In genomic region chr16:88875703-88876234, GRCh38 we compare ENCODE assay signal across 29 cellular contexts. TPM values are rescaled to one million over a fixed set of nuclear protein-coding genes. Genes with fewer than 3 reads are reported as not detected.
"Had no signal": no experiment of that assay in that cellular context is flagged by ENCODE, and none has a peak within 500 bp of the region (broad histone marks: within the 10 kb centered on the region; RNA-seq: fewer than 3 reads in every experiment).

No MANE protein-coding gene starts in this region.

- H3K36me3 Mint-ChIP-seq: naive thymus-derived CD8-positive, alpha-beta T cell had no signal

- H3K36me3 ChIP-seq: colonic mucosa had no signal

- H3K9me3 Mint-ChIP-seq: dendritic cell treated with granulocyte-macrophage colony-stimulating factor and Interleukin-4, amounts not matched to agents 40 ng/mL and 50 ng/mL, for 4 days; endodermal cell; naive thymus-derived CD8-positive, alpha-beta T cell; stimulated activated naive CD8-positive, alpha-beta T cell treated with anti-CD3 and anti-CD28 coated beads, Interleukin-15, amount 100 ng/mL, for 72 hours had no signal

- ATAC-seq: esophagus mucosa; gastrocnemius medialis; left ventricle myocardium superior; lower lobe of right lung; naive thymus-derived CD8-positive, alpha-beta T cell; sciatic nerve; stimulated activated naive CD8-positive, alpha-beta T cell treated with anti-CD3 and anti-CD28 coated beads, Interleukin-15, amount 100 ng/mL, for 72 hours had no signal

- H3K27me3 ChIP-seq: gastrocnemius medialis, suprapubic skin had no signal

- H3K9me3 ChIP-seq: colonic mucosa, gastrocnemius medialis, lower lobe of right lung, suprapubic skin had no signal

- H3K4me3 Mint-ChIP-seq: dendritic cell treated with granulocyte-macrophage colony-stimulating factor and Interleukin-4, amounts not matched to agents 40 ng/mL and 50 ng/mL, for 4 days; endodermal cell; naive thymus-derived CD8-positive, alpha-beta T cell; stimulated activated naive CD8-positive, alpha-beta T cell treated with anti-CD3 and anti-CD28 coated beads, Interleukin-15, amount 100 ng/mL, for 72 hours had no signal

- DNase-seq: colonic mucosa; effector CD8-positive, alpha-beta T cell; endodermal cell; foreskin fibroblast; gastrocnemius medialis; head of caudate nucleus; left ventricle myocardium superior; lower lobe of right lung; naive thymus-derived CD8-positive, alpha-beta T cell; stimulated activated CD4-positive, alpha-beta T cell treated with anti-CD3 and anti-CD28 coated beads, Interleukin-12 subunit alpha, Interleukin-12 subunit beta, amount 100 ng/mL, for 4 hours; stimulated activated CD4-positive, alpha-beta T cell treated with anti-CD3 and anti-CD28 coated beads, Interleukin-1b, Interleukin-23, amount 100 ng/mL, for 48 hours; stimulated activated CD4-positive, alpha-beta T cell treated with anti-CD3 and anti-CD28 coated beads, Interleukin-4, amount 100 ng/mL, for 1 hour; stimulated activated CD8-positive, alpha-beta memory T cell treated with anti-CD3 and anti-CD28 coated beads, Interleukin-4, amount 100 ng/mL, for 48 hours; stimulated activated naive CD4-positive, alpha-beta T cell; stimulated activated naive CD8-positive, alpha-beta T cell treated with anti-CD3 and anti-CD28 coated beads, Interleukin-15, amount 100 ng/mL, for 72 hours; trophoblast cell had no signal

- H3K4me1 Mint-ChIP-seq: endodermal cell had no signal

- H3K4me3 ChIP-seq: colonic mucosa, gastrocnemius medialis, lower lobe of right lung, smooth muscle cell, suprapubic skin had no signal

- H3K4me1 ChIP-seq: colonic mucosa, gastrocnemius medialis, lower lobe of right lung, parathyroid adenoma had no signal

- H3K27ac Mint-ChIP-seq: dendritic cell treated with granulocyte-macrophage colony-stimulating factor and Interleukin-4, amounts not matched to agents 40 ng/mL and 50 ng/mL, for 4 days; endodermal cell; progenitor cell of endocrine pancreas; stimulated activated naive CD8-positive, alpha-beta T cell treated with anti-CD3 and anti-CD28 coated beads, Interleukin-15, amount 100 ng/mL, for 72 hours had no signal

- H3K27ac ChIP-seq: colonic mucosa, epithelial cell of prostate, gastrocnemius medialis, lower lobe of right lung, parathyroid adenoma, suprapubic skin had no signal

RNA-seq across cellular contexts. Expression of gene PABPN1L, which starts 9.3 kb away (rescaled TPM):
- total RNA-seq: colonic mucosa; endodermal cell; esophagus mucosa; gastrocnemius medialis; glomerular endothelial cell; left ventricle myocardium superior; lower lobe of right lung; mesenteric fat pad; naive thymus-derived CD8-positive, alpha-beta T cell; osteoblast; sciatic nerve; smooth muscle cell; suprapubic skin; ureter had no signal
- polyA plus RNA-seq: keratinocyte; naive thymus-derived CD8-positive, alpha-beta T cell; smooth muscle cell had no signal
